Comparison of ENCODE assay signal across 11 cellular contexts in the genomic region with DNA sequence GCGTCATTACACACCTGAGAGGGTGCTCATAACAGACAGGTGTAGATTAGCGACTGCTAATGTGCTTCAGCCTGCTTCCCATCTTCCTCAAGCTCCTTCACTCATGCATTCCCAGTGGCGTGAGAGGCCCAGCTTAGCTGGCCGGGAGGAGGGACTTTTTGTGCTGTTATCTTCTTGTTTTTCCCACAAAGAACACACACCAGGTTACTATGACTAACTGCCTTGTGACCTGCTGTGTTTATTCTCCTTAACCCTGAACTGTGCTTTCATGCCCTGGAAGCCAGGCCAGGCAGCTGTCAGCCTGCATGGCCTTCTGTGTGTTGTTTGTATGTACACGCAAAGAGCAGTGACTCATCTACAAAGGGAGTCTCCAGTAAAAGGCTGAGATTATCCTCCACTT.
DNase-seq lines count a peak whose midpoint lies in the region; TF ChIP-seq lines count a peak whose summit lies in the region.
"Had no signal": no experiment of that assay in that cellular context is flagged by ENCODE, and none has a peak within 500 bp of the region (broad histone marks: within the 10 kb centered on the region; RNA-seq: fewer than 3 reads in every experiment).

No MANE protein-coding gene starts in this region.

- peak overlapping the region; percentile 53 for H3K4me3 Mint-ChIP-seq in Calu3 (ENCODE audit: low read depth, unreplicated experiment)
- H3K4me3 Mint-ChIP-seq in CD8-positive, alpha-beta memory T cell: no peak overlapping the region
- H3K4me3 Mint-ChIP-seq: activated naive CD4-positive, alpha-beta T cell treated with anti-CD3 and anti-CD28 coated beads, Interleukin-2, amount 50 U/mL, for 24 hours; CD4-positive, CD25-positive, alpha-beta regulatory T cell had no signal

- no peaks in the 10 kb centered on the region for H3K4me1 ChIP-seq in CD8-positive, alpha-beta memory T cell (ENCODE audit: insufficient read depth, low read length)

- H3K27me3 Mint-ChIP-seq in Calu3 (ENCODE audit: unreplicated experiment): no peaks in the 10 kb centered on the region
- no peaks in the 10 kb centered on the region for H3K27me3 Mint-ChIP-seq in CD8-positive, alpha-beta memory T cell
- H3K27me3 Mint-ChIP-seq: activated naive CD4-positive, alpha-beta T cell treated with anti-CD3 and anti-CD28 coated beads, Interleukin-2, amount 50 U/mL, for 24 hours; CD4-positive, CD25-positive, alpha-beta regulatory T cell had no signal

- intact Hi-C loops in Calu3 (cut with micrococcal nuclease; ENCODE audit: unreplicated experiment): no loop called here

- peaks cover 5% of the 10 kb centered on the region for H3K36me3 Mint-ChIP-seq in Calu3 (ENCODE audit: insufficient read depth, unreplicated experiment)
- no peaks in the 10 kb centered on the region for H3K36me3 Mint-ChIP-seq in CD8-positive, alpha-beta memory T cell
- H3K36me3 Mint-ChIP-seq: activated naive CD4-positive, alpha-beta T cell treated with anti-CD3 and anti-CD28 coated beads, Interleukin-2, amount 50 U/mL, for 24 hours; CD4-positive, CD25-positive, alpha-beta regulatory T cell had no signal

- CTCF ChIA-PET in Calu3 (lab: Charles Lee): interaction anchor here (0.5 kb wide), 1 partner anchor 765 kb away, joined by 3 read pairs; no protein-coding TSS in a partner anchor
- CTCF ChIA-PET in CD8-positive, alpha-beta memory T cell (lab: Charles Lee): no interaction called here

- H3K9me3 ChIP-seq in MG63: no peaks in the 10 kb centered on the region
- no peaks in the 10 kb centered on the region for H3K9me3 ChIP-seq in CD8-positive, alpha-beta memory T cell (ENCODE audit: low read length)

- no TSS peak for BruUV-seq in Calu3 (replicated peaks; lab: Mats Ljungman, UMichigan)

- H3K27ac Mint-ChIP-seq in Calu3 (ENCODE audit: unreplicated experiment): peak overlapping the region; percentile 87
- no peak overlapping the region for H3K27ac Mint-ChIP-seq in CD8-positive, alpha-beta memory T cell
- H3K27ac Mint-ChIP-seq: activated naive CD4-positive, alpha-beta T cell treated with anti-CD3 and anti-CD28 coated beads, Interleukin-2, amount 50 U/mL, for 24 hours; CD4-positive, CD25-positive, alpha-beta regulatory T cell had no signal

- H3K27me3 ChIP-seq in MG63: no peaks in the 10 kb centered on the region
- no peaks in the 10 kb centered on the region for H3K27me3 ChIP-seq in CD8-positive, alpha-beta memory T cell (ENCODE audit: insufficient read depth, low read length, poor library complexity, severe bottlenecking)

- no peak overlapping the region for H3K4me3 ChIP-seq in MG63
- H3K4me3 ChIP-seq in CD8-positive, alpha-beta memory T cell (ENCODE audit: low read length): no peak overlapping the region

- TF ChIP-seq CTCF in Calu3 (IDR thresholded peaks at IDR 0.05; ENCODE audit: unreplicated experiment): no peak

- DNase-seq in Calu3 (peak; percentile 63), MG63 (peak; percentile 65), epithelial cell of prostate (ENCODE audit: low read depth, low spot score) (peak; percentile 20), mucosa of gallbladder (ENCODE audit: low spot score) (peak; percentile 72), AML-193 (lab: John Stamatoyannopoulos, UW) (no peak), cerebellar cortex (ENCODE audit: low spot score) (no peak)
- no peak for DNase-seq in CD8-positive, alpha-beta memory T cell
- DNase-seq in activated CD4-positive, CD25-positive, alpha-beta regulatory T cell (lab: John Stamatoyannopoulos, UW): no peak
- DNase-seq: CD4-positive, CD25-positive, alpha-beta regulatory T cell; NCI-H1930 had no signal

- no peak overlapping the region for H3K27ac ChIP-seq in epithelial cell of prostate
- H3K27ac ChIP-seq in CD8-positive, alpha-beta memory T cell (ENCODE audit: low read depth, low read length): no peak overlapping the region

- peaks cover 20% of the 10 kb centered on the region for H3K36me3 ChIP-seq in MG63
- H3K36me3 ChIP-seq in CD8-positive, alpha-beta memory T cell (ENCODE audit: insufficient read depth, low read length): no peaks in the 10 kb centered on the region

- peaks cover 30% of the 10 kb centered on the region for H3K4me1 Mint-ChIP-seq in Calu3 (ENCODE audit: low read depth, unreplicated experiment)
- H3K4me1 Mint-ChIP-seq in CD8-positive, alpha-beta memory T cell: no peaks in the 10 kb centered on the region
- H3K4me1 Mint-ChIP-seq: activated naive CD4-positive, alpha-beta T cell treated with anti-CD3 and anti-CD28 coated beads, Interleukin-2, amount 50 U/mL, for 24 hours; CD4-positive, CD25-positive, alpha-beta regulatory T cell had no signal

- POLR2A ChIA-PET in CD8-positive, alpha-beta memory T cell (lab: Charles Lee): no interaction called here

- peaks cover 2% of the 10 kb centered on the region for H3K9me3 Mint-ChIP-seq in Calu3 (ENCODE audit: low read depth, unreplicated experiment)
- H3K9me3 Mint-ChIP-seq in CD8-positive, alpha-beta memory T cell: peaks cover 0 to 8% (median 0%) of the 10 kb centered on the region in 5 donors
- H3K9me3 Mint-ChIP-seq: CD4-positive, CD25-positive, alpha-beta regulatory T cell had no signal

Comparison
In these comparisons a context has a peak if more than half of its experiments do, and no peak if none do; other contexts are left out.
1. DNase-seq: peak in Calu3 (single experiment), MG63 (single experiment), epithelial cell of prostate (single experiment) and mucosa of gallbladder (single experiment); none in CD8-positive, alpha-beta memory T cell (0 of 5), AML-193 (0 of 2), activated CD4-positive, CD25-positive, alpha-beta regulatory T cell (0 of 4) and cerebellar cortex (single experiment).